ENCODE assay signal across 20 cellular contexts in the genomic region with DNA sequence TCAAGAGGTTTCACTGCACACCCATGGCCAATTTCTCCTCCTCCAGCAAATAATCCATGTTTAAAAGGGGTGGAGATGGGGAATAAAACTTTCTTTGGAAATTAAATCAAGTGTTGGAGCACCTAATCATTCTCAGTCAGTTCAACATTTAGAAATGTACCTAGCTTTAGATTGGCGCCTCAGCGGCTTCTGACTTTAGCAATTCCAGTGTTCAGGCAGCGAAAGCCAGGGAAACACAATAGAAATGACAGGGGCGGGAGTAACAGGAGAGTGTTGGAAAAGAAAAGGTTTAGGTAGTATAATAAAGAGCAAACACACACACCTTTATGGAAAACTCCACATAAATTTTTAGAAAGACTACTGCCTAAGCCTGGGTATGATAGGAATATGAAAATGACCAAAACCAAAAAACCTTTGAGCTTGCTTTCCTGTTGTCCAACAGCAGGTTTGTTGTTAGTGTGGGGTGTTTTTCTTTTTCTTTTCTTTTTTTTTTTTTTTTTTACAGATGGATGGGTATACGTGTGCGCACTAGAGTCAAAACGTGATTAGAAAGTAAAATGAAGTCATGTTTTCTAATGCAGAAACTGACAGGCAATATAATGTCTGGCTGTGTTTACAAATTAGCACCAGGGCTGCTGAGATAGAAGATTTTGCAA. TPM values are rescaled to one million over a fixed set of nuclear protein-coding genes. Genes with fewer than 3 reads are reported as not detected.
DNase-seq lines count a peak whose midpoint lies in the region; ATAC-seq and TF ChIP-seq lines count a peak whose summit lies in the region.
"Had no signal": no experiment of that assay in that cellular context is flagged by ENCODE, and none has a peak within 500 bp of the region (broad histone marks: within the 10 kb centered on the region; RNA-seq: fewer than 3 reads in every experiment).

No MANE protein-coding gene starts in this region.

- CTCF ChIA-PET in HEK293T (lab: Yijun Ruan, JAX) = no interaction called here
- CTCF ChIA-PET in activated CD8-positive, alpha-beta memory T cell treated with anti-CD3 and anti-CD28 coated beads, Interleukin-2, amount 10 ng/mL, durations not matched to agents 7 days and 5 days (lab: Charles Lee) = no interaction called here

- no peak for TF ChIP-seq CTCF in WERI-Rb-1 (IDR thresholded peaks at IDR 0.05; ENCODE audit: low read depth, low read length)

- H3K9me3 Mint-ChIP-seq in activated CD8-positive, alpha-beta memory T cell treated with anti-CD3 and anti-CD28 coated beads, Interleukin-2, amount 10 ng/mL, durations not matched to agents 7 days and 5 days (ENCODE audit: low read depth) = no peaks in the 10 kb centered on the region

- DNase-seq in HEK293T (ENCODE audit: extremely low spot score) = no peak
- DNase-seq in OCI-M1 (lab: John Stamatoyannopoulos, UW) = peak; percentile 54
- DNase-seq in WERI-Rb-1 = no peak
- no peak for DNase-seq in AML-193 (lab: John Stamatoyannopoulos, UW)
- DNase-seq in activated CD8-positive, alpha-beta memory T cell treated with anti-CD3 and anti-CD28 coated beads, Interleukin-2, amount 10 ng/mL, durations not matched to agents 7 days and 5 days = no peak
- DNase-seq: activated CD4-positive, alpha-beta memory T cell treated with anti-CD3 and anti-CD28 coated beads for 36 hours; activated naive CD8-positive, alpha-beta T cell treated with anti-CD3 and anti-CD28 coated beads for 36 hours; activated T-cell treated with anti-CD3 and anti-CD28 coated beads, Interleukin-2, amount 50 U/mL, for 72 hours; hypothalamus; left cardiac atrium; NCI-H1105 treated with DMSO at 0.1 percent for 48 hours; NCI-H2227 treated with DMSO at 0.1 percent for 48 hours; stimulated activated CD4-positive, alpha-beta T cell treated with anti-CD3 and anti-CD28 coated beads, Interleukin-4, amount 100 ng/mL, for 1 hour; stimulated activated CD8-positive, alpha-beta memory T cell treated with anti-CD3 and anti-CD28 coated beads, Interleukin-4, amount 100 ng/mL, for 48 hours had no signal

- H3K27me3 ChIP-seq in esophagus (ENCODE audit: control insufficient read depth in 1 of 2, insufficient read depth in 2 of 2, low read length in 2 of 2) = no peaks in the 10 kb centered on the region
- H3K27me3 ChIP-seq in WERI-Rb-1 (ENCODE audit: insufficient read depth, low read depth, severe bottlenecking) = peaks cover 18% of the 10 kb centered on the region

- POLR2A ChIA-PET in HEK293T (lab: Yijun Ruan, JAX) = interaction anchor here (2.0 to 3.4 kb wide), 2 partner anchors 7 to 11 kb away, joined by 6 to 52 read pairs; a partner anchor contains a TSS

- peaks cover 83% of the 10 kb centered on the region for H3K27me3 Mint-ChIP-seq in activated CD8-positive, alpha-beta memory T cell treated with anti-CD3 and anti-CD28 coated beads, Interleukin-2, amount 10 ng/mL, durations not matched to agents 7 days and 5 days

- WGBS in esophagus, 2 donors = 14 to 17% methylated on average over 7 of the region's 7 CpGs

- peak overlapping the region; percentile 42 to 51 for H3K27ac ChIP-seq in esophagus (ENCODE audit: low read depth in 2 of 2, low read length in 1 of 2)
- H3K27ac ChIP-seq in skin epidermis = peak overlapping the region in 14 of 21 experiments; percentile 0 to 98 (median 90)
- no peak overlapping the region for H3K27ac ChIP-seq in WERI-Rb-1
- H3K27ac ChIP-seq: C4-2B, cardiac muscle cell, thoracic aorta had no signal

- H3K4me3 Mint-ChIP-seq in activated CD8-positive, alpha-beta memory T cell treated with anti-CD3 and anti-CD28 coated beads, Interleukin-2, amount 10 ng/mL, durations not matched to agents 7 days and 5 days = no peak overlapping the region
- H3K4me3 Mint-ChIP-seq: activated CD4-positive, alpha-beta memory T cell treated with anti-CD3 and anti-CD28 coated beads for 36 hours; activated naive CD8-positive, alpha-beta T cell treated with anti-CD3 and anti-CD28 coated beads for 36 hours; activated T-cell treated with anti-CD3 and anti-CD28 coated beads, Interleukin-2, amount 50 U/mL, for 72 hours had no signal

- H3K27ac Mint-ChIP-seq in activated CD8-positive, alpha-beta memory T cell treated with anti-CD3 and anti-CD28 coated beads, Interleukin-2, amount 10 ng/mL, durations not matched to agents 7 days and 5 days = no peak overlapping the region
- H3K27ac Mint-ChIP-seq: activated CD4-positive, alpha-beta memory T cell treated with anti-CD3 and anti-CD28 coated beads for 36 hours; activated naive CD8-positive, alpha-beta T cell treated with anti-CD3 and anti-CD28 coated beads for 36 hours had no signal

- no peak for ATAC-seq in activated CD8-positive, alpha-beta memory T cell treated with anti-CD3 and anti-CD28 coated beads, Interleukin-2, amount 10 ng/mL, durations not matched to agents 7 days and 5 days
- ATAC-seq: activated T-cell treated with anti-CD3 and anti-CD28 coated beads, Interleukin-2, amount 50 U/mL, for 72 hours; left cardiac atrium had no signal

- H3K4me1 Mint-ChIP-seq in activated CD8-positive, alpha-beta memory T cell treated with anti-CD3 and anti-CD28 coated beads, Interleukin-2, amount 10 ng/mL, durations not matched to agents 7 days and 5 days = peaks cover 25% of the 10 kb centered on the region

- H3K36me3 Mint-ChIP-seq in activated CD8-positive, alpha-beta memory T cell treated with anti-CD3 and anti-CD28 coated beads, Interleukin-2, amount 10 ng/mL, durations not matched to agents 7 days and 5 days = peaks cover 11% of the 10 kb centered on the region

- H3K9me3 ChIP-seq in esophagus (ENCODE audit: control insufficient read depth in 2 of 2, insufficient read depth in 1 of 2, low read depth in 1 of 2, low read length in 1 of 2) (peaks cover 0 to 7% of the 10 kb centered on the region in 2 donors), WERI-Rb-1 (ENCODE audit: severe bottlenecking) (peaks cover 16% of the 10 kb centered on the region)
- H3K9me3 ChIP-seq: thoracic aorta had no signal

- H3K36me3 ChIP-seq in esophagus (ENCODE audit: control insufficient read depth in 2 of 2, insufficient read depth in 2 of 2, low read length in 1 of 2) = peaks cover 0 to 3% of the 10 kb centered on the region in 2 donors
- H3K36me3 ChIP-seq in WERI-Rb-1 = no peaks in the 10 kb centered on the region
- H3K36me3 ChIP-seq: cardiac muscle cell, thoracic aorta had no signal

- peak overlapping the region in 1 of 2 donors; percentile 30 for H3K4me3 ChIP-seq in esophagus (ENCODE audit: low read depth in 1 of 2, low read length in 2 of 2)
- peak overlapping the region in 5 of 7 experiments; percentile 0 to 78 (median 57) for H3K4me3 ChIP-seq in skin epidermis
- no peak overlapping the region for H3K4me3 ChIP-seq in WERI-Rb-1 (ENCODE audit: low read depth, low read length)
- H3K4me3 ChIP-seq: cardiac muscle cell, thoracic aorta had no signal

- peaks cover 0 to 8% of the 10 kb centered on the region in 2 donors for H3K4me1 ChIP-seq in esophagus (ENCODE audit: control insufficient read depth in 2 of 2, insufficient read depth in 2 of 2, low read length in 1 of 2)

TF ChIP-seq in HEK293T, 16 proteins besides CTCF, POLR2A, EP300 and RAD21:
- TF ChIP-seq ZNF384 (IDR thresholded peaks at IDR 0.05) (peak; percentile 89), ELF4 (IDR thresholded peaks at IDR 0.05) (no peak)
TF ChIP-seq in HEK293T: peak in this region for 1.

RNA-seq across cellular contexts. Expression of a gene that starts 7.7 kb away (rescaled TPM):
- 10 to 100 TPM; 20.9 to 28.8 TPM for polyA plus RNA-seq in esophagus
- under 1 TPM; 0.18 to 0.21 TPM for total RNA-seq in activated CD8-positive, alpha-beta memory T cell treated with anti-CD3 and anti-CD28 coated beads, Interleukin-2, amount 10 ng/mL, durations not matched to agents 7 days and 5 days
- total RNA-seq: cardiac muscle cell, mononuclear cell had no signal
